8 cellular contexts compared by ENCODE assay signal in genomic region chr19:5978606-5979552, GRCh38. TPM values are rescaled to one million over a fixed set of nuclear protein-coding genes. Genes with fewer than 3 reads are reported as not detected.
DNase-seq lines count a peak whose midpoint lies in the region; ATAC-seq and TF ChIP-seq lines count a peak whose summit lies in the region.

No MANE protein-coding gene starts in this region.

- POLR2A ChIA-PET in Caco-2 (lab: Charles Lee) = interaction anchor here (0.6 kb wide), 1 partner anchor 77 kb away, joined by 7 read pairs; no protein-coding TSS in a partner anchor

- H3K27me3 Mint-ChIP-seq in Caco-2 (ENCODE audit: insufficient read depth, unreplicated experiment) = no peaks in the 10 kb centered on the region

- peak overlapping the region; percentile 95 for H3K4me3 ChIP-seq in Caco-2 (ENCODE audit: low read depth, low read length)
- peak overlapping the region; percentile 92 to 98 (median 96) for H3K4me3 ChIP-seq in Peyer's patch
- peak overlapping the region; percentile 95 for H3K4me3 ChIP-seq in epithelial cell of proximal tubule (ENCODE audit: low read depth, low read length)
- H3K4me3 ChIP-seq in ovary = peak overlapping the region; percentile 73

- 39 to 47% (median 46%) methylated on average over 30 to 33 of the region's 33 CpGs for WGBS in ovary, 3 donors

- no peak for TF ChIP-seq POLR2A in Peyer's patch (IDR thresholded peaks at IDR 0.05)
- no peak for TF ChIP-seq POLR2A in ovary (IDR thresholded peaks at IDR 0.05)

- H3K27ac Mint-ChIP-seq in Caco-2 (ENCODE audit: unreplicated experiment) = peak overlapping the region; percentile 91

- no peaks in the 10 kb centered on the region for H3K9me3 Mint-ChIP-seq in Caco-2 (ENCODE audit: unreplicated experiment)

- H3K4me3 Mint-ChIP-seq in Caco-2 (ENCODE audit: unreplicated experiment) = peak overlapping the region; percentile 98

- TF ChIP-seq CTCF in Caco-2 (IDR thresholded peaks at IDR 0.05; ENCODE audit: insufficient read depth in 1 of 2, low read depth in 1 of 2, low read length in 1 of 2, severe bottlenecking in 1 of 2, unreplicated experiment in 1 of 2) (no peak), Peyer's patch (IDR thresholded peaks at IDR 0.05) (no peak), epithelial cell of proximal tubule (conservative IDR thresholded peaks at IDR 0.05; ENCODE audit: low read depth, low read length) (no peak), ovary (IDR thresholded peaks at IDR 0.05) (no peak)

- intact Hi-C loops in Caco-2 (cut with micrococcal nuclease; ENCODE audit: unreplicated experiment) = loop anchor here (5.0 kb wide), 1 partner anchor 448 kb away; no protein-coding TSS in a partner anchor
- intact Hi-C loops in ovary (cut with DNase I) = no loop called here

- no peaks in the 10 kb centered on the region for H3K36me3 ChIP-seq in Caco-2 (ENCODE audit: control insufficient read depth, insufficient read depth, low read length)
- peaks cover 0 to 3% (median 0%) of the 10 kb centered on the region in 3 donors for H3K36me3 ChIP-seq in Peyer's patch
- H3K36me3 ChIP-seq in ovary = no peaks in the 10 kb centered on the region

- DNase-seq in Caco-2 = no peak
- no peak for DNase-seq in Peyer's patch
- no peak for DNase-seq in epithelial cell of proximal tubule (ENCODE audit: low read depth)
- DNase-seq in ovary = peak in 1 of 5 donors; percentile 42
- no peak for DNase-seq in DMS 273 (lab: John Stamatoyannopoulos, UW; ENCODE audit: unreplicated experiment)

- peaks cover 27% of the 10 kb centered on the region for H3K36me3 Mint-ChIP-seq in Caco-2 (ENCODE audit: insufficient read depth, unreplicated experiment)

- H3K4me1 ChIP-seq in Caco-2 = peaks cover 23% of the 10 kb centered on the region
- H3K4me1 ChIP-seq in Peyer's patch = peaks cover 5 to 53% (median 29%) of the 10 kb centered on the region in 4 donors
- peaks cover 15% of the 10 kb centered on the region for H3K4me1 ChIP-seq in ovary (ENCODE audit: insufficient read depth)

- H3K9me3 ChIP-seq in Caco-2 (no peaks in the 10 kb centered on the region), Peyer's patch (no peaks in the 10 kb centered on the region), ovary (no peaks in the 10 kb centered on the region)

- no peak for TF ChIP-seq EP300 in ovary (IDR thresholded peaks at IDR 0.05)

- CTCF ChIA-PET in Caco-2 (lab: Charles Lee) = interaction anchor here (1.0 kb wide), 1 partner anchor 43 kb away, joined by 5 read pairs; no protein-coding TSS in a partner anchor

- BruUV-seq in Caco-2 (replicated peaks; lab: Mats Ljungman, UMichigan) = TSS peak; percentile 73

- ATAC-seq in GM19455 (IDR thresholded peaks at IDR 0.05; ENCODE audit: unreplicated experiment) = no peak
- ATAC-seq in GM21528 (IDR thresholded peaks at IDR 0.05; ENCODE audit: low FRiP score, unreplicated experiment) = no peak
- no peak for ATAC-seq in GM21529 (IDR thresholded peaks at IDR 0.05; ENCODE audit: unreplicated experiment)

- H3K27ac ChIP-seq in Peyer's patch (peak overlapping the region; percentile 80 to 92 (median 90)), ovary (peak overlapping the region; percentile 47 to 75)

- H3K27me3 ChIP-seq in Caco-2 (replicated peaks; ENCODE audit: control insufficient read depth, insufficient read depth, low read length) (no peaks in the 10 kb centered on the region), Peyer's patch (no peaks in the 10 kb centered on the region), ovary (no peaks in the 10 kb centered on the region)

- peaks cover 19% of the 10 kb centered on the region for H3K4me1 Mint-ChIP-seq in Caco-2 (ENCODE audit: low read depth, unreplicated experiment)

RNA-seq across cellular contexts. Expression of gene RANBP3, which starts 0.9 kb away (rescaled TPM):
- total RNA-seq in Caco-2 (2022) = 85.4 and 90.4 TPM in 2 replicates
- 100 to 1,000 TPM in 2 of 4 donors, 10 to 100 TPM in 2; 59.7 to 104 (median 91.1) TPM for total RNA-seq in Peyer's patch
- total RNA-seq in epithelial cell of proximal tubule = 77.3 and 81.9 TPM in 2 replicates
- total RNA-seq in ovary = 10 to 100 TPM; 56.2 to 88.4 (median 67.9) TPM
- 10 to 100 TPM; 54.0 to 72.9 TPM for polyA plus RNA-seq in ovary
